ENCODE assay signal across 16 cellular contexts in the genomic region with DNA sequence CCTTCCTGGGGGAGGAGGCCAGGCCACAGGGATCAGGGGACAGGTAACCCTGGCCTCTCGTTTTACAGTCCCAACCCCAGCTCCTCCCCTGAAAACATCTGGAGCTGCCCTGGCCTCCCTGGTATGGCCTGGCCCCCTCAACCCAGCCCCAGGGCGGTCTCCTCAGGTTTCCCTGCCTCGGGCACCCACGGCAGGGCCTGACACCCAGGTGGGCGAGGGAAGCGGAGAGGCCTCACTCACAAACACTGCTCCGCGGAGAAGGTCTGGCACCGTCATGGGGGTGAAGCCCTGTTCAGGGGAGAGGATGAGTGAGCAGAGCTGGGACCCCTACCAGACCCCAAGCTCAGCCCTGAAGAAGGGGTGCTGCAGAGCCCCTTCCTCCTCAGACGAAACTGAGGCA. TPM values are rescaled to one million over a fixed set of nuclear protein-coding genes. Genes with fewer than 3 reads are reported as not detected.
DNase-seq lines count a peak whose midpoint lies in the region; ATAC-seq and TF ChIP-seq lines count a peak whose summit lies in the region.
"Had no signal": no experiment of that assay in that cellular context is flagged by ENCODE, and none has a peak within 500 bp of the region (broad histone marks: within the 10 kb centered on the region; RNA-seq: fewer than 3 reads in every experiment).

No MANE protein-coding gene starts in this region.

- ATAC-seq in SK-N-SH treated with all-trans-retinoic acid at 6 μM for 48 hours (no peak), GM19467 (IDR thresholded peaks at IDR 0.05; ENCODE audit: unreplicated experiment) (no peak), GM21360 (IDR thresholded peaks at IDR 0.05; ENCODE audit: unreplicated experiment) (no peak)

- no peaks in the 10 kb centered on the region for H3F3A ChIP-seq in SK-N-SH (replicated peaks; ENCODE audit: insufficient read depth)

- no peak overlapping the region for H3K4me3 ChIP-seq in SK-N-SH (ENCODE audit: low read depth in 2 of 2, low read length in 1 of 2)
- no peak overlapping the region for H3K4me3 ChIP-seq in HEK293 (ENCODE audit: low read depth, low read length)
- H3K4me3 ChIP-seq in neuronal stem cell (ENCODE audit: low read length in 2 of 2), result no peak overlapping the region
- H3K4me3 ChIP-seq: A549, GM23338 had no signal

- H2BK5ac ChIP-seq in neuronal stem cell (ENCODE audit: low read length), result peak overlapping the region; percentile 35

- POLR2A ChIA-PET in SK-N-SH (lab: Yijun Ruan, JAX), result interaction anchor here (0.6 to 1.2 kb wide), 2 partner anchors 12 to 32 kb away, joined by 3 to 4 read pairs; partner anchors contain the start of genes MRPS12 and SARS2
- POLR2A ChIA-PET in HEK293 (lab: Yijun Ruan, JAX), result interaction anchor here (0.6 kb wide), 1 partner anchor 232 kb away, joined by 5 read pairs; no protein-coding TSS in a partner anchor

- peaks cover 2% of the 10 kb centered on the region for H3K79me1 ChIP-seq in neuronal stem cell (ENCODE audit: low read depth, low read length)

- H3K14ac ChIP-seq in neuronal stem cell (ENCODE audit: low read length), result no peak overlapping the region

- peaks cover 0 to 6% of the 10 kb centered on the region in 2 experiments for H3K36me3 ChIP-seq in SK-N-SH (replicated peaks in 1 of 2; ENCODE audit: control insufficient read depth in 1 of 2, insufficient read depth in 2 of 2, low read length in 1 of 2)
- H3K36me3 ChIP-seq in HEK293 (ENCODE audit: control insufficient read depth in 2 of 2, insufficient read depth in 1 of 2, low read length in 2 of 2), result peaks cover 29 to 43% of the 10 kb centered on the region in 2 experiments
- H3K36me3 ChIP-seq in neuronal stem cell (replicated peaks in 1 of 2; ENCODE audit: control insufficient read depth in 2 of 2, insufficient read depth in 2 of 2, low read length in 2 of 2), result peaks cover 17 to 19% of the 10 kb centered on the region in 2 donors

- H2AK5ac ChIP-seq in neuronal stem cell (ENCODE audit: low read depth, low read length), result no peak overlapping the region

- H3K4me2 ChIP-seq in SK-N-SH (no peak overlapping the region), neuronal stem cell (ENCODE audit: insufficient read depth, low read length, poor library complexity, severe bottlenecking) (no peak overlapping the region)
- H3K4me2 ChIP-seq: A549, GM23338 had no signal

- no peaks in the 10 kb centered on the region for H3K9me3 ChIP-seq in SK-N-SH
- no peaks in the 10 kb centered on the region for H3K9me3 ChIP-seq in HEK293 (ENCODE audit: control insufficient read depth, insufficient read depth, low read depth, low read length)
- H3K9me3 ChIP-seq in neuronal stem cell (replicated peaks in 1 of 2; ENCODE audit: control insufficient read depth in 2 of 2, insufficient read depth in 1 of 2, low read depth in 1 of 2, low read length in 2 of 2), result no peaks in the 10 kb centered on the region
- H3K9me3 ChIP-seq: A549, Caco-2 had no signal

- TF ChIP-seq CTCF in SK-N-SH (IDR thresholded peaks at IDR 0.05) (no peak), HEK293 (tag by site-specific recombination; IDR thresholded peaks at IDR 0.05) (no peak), chondrocyte (IDR thresholded peaks at IDR 0.05) (no peak)

- H3K4me1 ChIP-seq in SK-N-SH (ENCODE audit: control insufficient read depth in 1 of 2, insufficient read depth in 2 of 2, low read depth in 1 of 2, low read length in 1 of 2), result peaks cover 0 to 10% of the 10 kb centered on the region in 2 experiments; a peak in 1 of 4 replicates
- H3K4me1 ChIP-seq in HEK293 (ENCODE audit: control insufficient read depth, insufficient read depth, low read length), result no peaks in the 10 kb centered on the region
- H3K4me1 ChIP-seq in neuronal stem cell (ENCODE audit: control insufficient read depth in 2 of 2, insufficient read depth in 1 of 2, low read depth in 1 of 2, low read length in 2 of 2), result no peaks in the 10 kb centered on the region
- H3K4me1 ChIP-seq: Caco-2 had no signal

- no peak overlapping the region for H3K4me3 Mint-ChIP-seq in chondrocyte (ENCODE audit: unreplicated experiment)
- H3K4me3 Mint-ChIP-seq: CD4-positive, alpha-beta T cell; GM23338 had no signal

- no peaks in the 10 kb centered on the region for H3K9me3 Mint-ChIP-seq in chondrocyte (ENCODE audit: low read depth)
- H3K9me3 Mint-ChIP-seq: CD4-positive, alpha-beta T cell; GM23338 had no signal

- no peak for TF ChIP-seq RAD21 in SK-N-SH (IDR thresholded peaks at IDR 0.05; ENCODE audit: low read length)

- H2AFZ ChIP-seq in SK-N-SH (ENCODE audit: low read depth) (no peak overlapping the region), neuronal stem cell (ENCODE audit: low read length) (no peak overlapping the region)
- H2AFZ ChIP-seq: GM23338 had no signal

- no peak overlapping the region for H2BK120ac ChIP-seq in neuronal stem cell (ENCODE audit: low read depth, low read length)

- H2BK15ac ChIP-seq in neuronal stem cell (ENCODE audit: low read length), result no peak overlapping the region

- H4K20me1 ChIP-seq in SK-N-SH (ENCODE audit: insufficient read depth), result no peaks in the 10 kb centered on the region

- H4K8ac ChIP-seq in neuronal stem cell (ENCODE audit: low read depth, low read length), result no peak overlapping the region

- no peak for TF ChIP-seq EP300 in SK-N-SH (IDR thresholded peaks at IDR 0.05; ENCODE audit: borderline replicate concordance in 1 of 2, low read depth in 1 of 2, low read length in 1 of 2)

- WGBS in SK-N-SH (ENCODE audit: low lambda C conversion rate), result 96% methylated on average over 10 of the region's 10 CpGs
- WGBS in neuronal stem cell (ENCODE audit: extremely low coverage in 2 of 2, insufficient read length in 2 of 2, insufficient replicate concordance in 1 of 2), 2 donors, result no CpG with 5 or more reads among the region's 10 CpGs

- peaks cover 11% of the 10 kb centered on the region for H3K36me3 Mint-ChIP-seq in chondrocyte (ENCODE audit: low read depth)

- H3K27ac Mint-ChIP-seq in chondrocyte (ENCODE audit: unreplicated experiment), result no peak overlapping the region
- H3K27ac Mint-ChIP-seq: CD4-positive, alpha-beta T cell; GM23338 had no signal

- no peaks in the 10 kb centered on the region for H3K27me3 Mint-ChIP-seq in chondrocyte (ENCODE audit: low read depth)
- H3K27me3 Mint-ChIP-seq: CD4-positive, alpha-beta T cell had no signal

- no peaks in the 10 kb centered on the region for H3K79me2 ChIP-seq in SK-N-SH (ENCODE audit: insufficient read depth)

- no peaks in the 10 kb centered on the region for H3K9me2 ChIP-seq in SK-N-SH

- CTCF ChIA-PET in SK-N-SH (lab: Yijun Ruan, JAX) (interaction anchor here (1.5 to 3.4 kb wide), 2 partner anchors 12 to 18 kb away, joined by 5 to 23 read pairs; partner anchors contain the start of genes MRPS12, NFKBIB, SARS2 and SIRT2), HEK293 (lab: Yijun Ruan, JAX) (interaction anchor here (1.0 to 4.1 kb wide), 2 partner anchors 11 to 18 kb away, joined by 3 to 36 read pairs; partner anchors contain the start of genes MRPS12 and SARS2)

- H4K91ac ChIP-seq in neuronal stem cell (ENCODE audit: low read depth, low read length, poor library complexity), result no peak overlapping the region

- H3K4me1 Mint-ChIP-seq in chondrocyte (ENCODE audit: low read depth), result no peaks in the 10 kb centered on the region
- H3K4me1 Mint-ChIP-seq: GM23338 had no signal

- H3K27ac ChIP-seq in SK-N-SH (ENCODE audit: low read depth in 2 of 2, low read length in 1 of 2) (no peak overlapping the region), HEK293 (ENCODE audit: extremely low read depth, low read depth, low read length) (no peak overlapping the region), neuronal stem cell (replicated peaks; ENCODE audit: low read length) (no peak overlapping the region)
- H3K27ac ChIP-seq: 22Rv1, C4-2B had no signal

- H2BK12ac ChIP-seq in neuronal stem cell (ENCODE audit: low read length), result no peak overlapping the region

- H3K27me3 ChIP-seq in SK-N-SH (ENCODE audit: insufficient read depth), result no peaks in the 10 kb centered on the region
- no peaks in the 10 kb centered on the region for H3K27me3 ChIP-seq in neuronal stem cell (ENCODE audit: control insufficient read depth in 3 of 3, insufficient read depth in 3 of 3, low read depth in 1 of 3, low read length in 3 of 3)

- H3K9ac ChIP-seq in SK-N-SH (no peak overlapping the region), neuronal stem cell (ENCODE audit: low read depth, low read length, poor library complexity) (no peak overlapping the region)

- no peak overlapping the region for H3K4ac ChIP-seq in neuronal stem cell (ENCODE audit: low read length)

- H3K18ac ChIP-seq in neuronal stem cell (ENCODE audit: low read length), result no peak overlapping the region

- DNase-seq in SK-N-SH (peak; percentile 27), chondrocyte (ENCODE audit: low spot score) (peak; percentile 89), neuronal stem cell (ENCODE audit: low spot score) (no peak), SIG-M5 (lab: John Stamatoyannopoulos, UW) (no peak)
- DNase-seq: AML-193; CD4-positive, alpha-beta T cell had no signal

- no peak overlapping the region for H3K23ac ChIP-seq in neuronal stem cell (ENCODE audit: low read depth, low read length, poor library complexity)

RNA-seq across cellular contexts. Expression of gene CCER2, which starts 6.5 kb away (rescaled TPM):
- polyA plus RNA-seq in SK-N-SH (2012; rRNA removed), result 0.36 and 0.70 TPM in 2 replicates
- 0.12 and 0.15 TPM in 2 replicates for polyA plus RNA-seq in SK-N-SH (2012; cell fraction: cytosol; rRNA removed)
- 4.9 and 7.5 TPM in 2 replicates for polyA plus RNA-seq in SK-N-SH (2012; cell fraction: nucleus; rRNA removed)
- total RNA-seq in chondrocyte, result 0.69 TPM in 1 of 3 replicates, not detected in the others
- 1.3 TPM for polyA plus RNA-seq in neuronal stem cell (2013, experiment 1 of 2)
- polyA plus RNA-seq in neuronal stem cell (2013, experiment 2 of 2), result 1.2 TPM
- total RNA-seq: GM23338 had no signal
- polyA plus RNA-seq: BJ had no signal

RNA-seq across cellular contexts. Expression of gene SARS2, which starts 12.0 kb away (rescaled TPM):
- 36.5 and 39.8 TPM in 2 replicates for polyA plus RNA-seq in SK-N-SH (2012; rRNA removed)
- 6.7 and 12.2 TPM in 2 replicates for polyA plus RNA-seq in SK-N-SH (2012; cell fraction: cytosol; rRNA removed)
- polyA plus RNA-seq in SK-N-SH (2012; cell fraction: nucleus; rRNA removed), result 209 and 249 TPM in 2 replicates
- total RNA-seq in chondrocyte, result 14.4 to 25.8 TPM (median 15.6 TPM) in 3 replicates
- 35.8 TPM for polyA plus RNA-seq in neuronal stem cell (2013, experiment 1 of 2)
- polyA plus RNA-seq in neuronal stem cell (2013, experiment 2 of 2), result 34.7 TPM

RNA-seq across cellular contexts. Expression of gene MRPS12, which starts 12.2 kb away (rescaled TPM):
- polyA plus RNA-seq in SK-N-SH (2012; rRNA removed), result 55.7 and 59.6 TPM in 2 replicates
- polyA plus RNA-seq in SK-N-SH (2012; cell fraction: cytosol; rRNA removed), result 27.9 and 43.4 TPM in 2 replicates
- 30.4 and 35.2 TPM in 2 replicates for polyA plus RNA-seq in SK-N-SH (2012; cell fraction: nucleus; rRNA removed)
- total RNA-seq in chondrocyte, result 23.1 to 34.0 TPM (median 27.7 TPM) in 3 replicates
- polyA plus RNA-seq in neuronal stem cell (2013, experiment 1 of 2), result 29.7 TPM
- 30.0 TPM for polyA plus RNA-seq in neuronal stem cell (2013, experiment 2 of 2)

RNA-seq across cellular contexts. Expression of gene NFKBIB, which starts 18.8 kb away (rescaled TPM):
- 29.6 and 31.8 TPM in 2 replicates for polyA plus RNA-seq in SK-N-SH (2012; rRNA removed)
- 17.5 and 22.5 TPM in 2 replicates for polyA plus RNA-seq in SK-N-SH (2012; cell fraction: cytosol; rRNA removed)
- polyA plus RNA-seq in SK-N-SH (2012; cell fraction: nucleus; rRNA removed), result 18.6 and 29.5 TPM in 2 replicates
- 15.3 to 17.3 TPM (median 15.8 TPM) in 3 replicates for total RNA-seq in chondrocyte
- polyA plus RNA-seq in neuronal stem cell (2013, experiment 1 of 2), result 14.1 TPM
- 13.2 TPM for polyA plus RNA-seq in neuronal stem cell (2013, experiment 2 of 2)

RNA-seq across cellular contexts. Expression of gene SIRT2, which starts 19.1 kb away (rescaled TPM):
- polyA plus RNA-seq in SK-N-SH (2012; rRNA removed), result 37.9 and 39.3 TPM in 2 replicates
- polyA plus RNA-seq in SK-N-SH (2012; cell fraction: cytosol; rRNA removed), result 17.9 and 27.7 TPM in 2 replicates
- 86.3 and 93.6 TPM in 2 replicates for polyA plus RNA-seq in SK-N-SH (2012; cell fraction: nucleus; rRNA removed)
- total RNA-seq in chondrocyte, result 54.0 to 57.1 TPM (median 54.2 TPM) in 3 replicates
- polyA plus RNA-seq in neuronal stem cell (2013, experiment 1 of 2), result 17.7 TPM
- polyA plus RNA-seq in neuronal stem cell (2013, experiment 2 of 2), result 18.7 TPM

Comparison
In these comparisons a context has a peak if more than half of its experiments do, and no peak if none do; other contexts are left out.
1. DNase-seq: peak in SK-N-SH (single experiment) and chondrocyte (single experiment); none in neuronal stem cell (single experiment) and SIG-M5 (single experiment).